ENCODE assay signal across 27 cellular contexts in genomic region chr9:6766606-6767005, GRCh38.
"Had no signal": no experiment of that assay in that cellular context is flagged by ENCODE, and none has a peak within 500 bp of the region (broad histone marks: within the 10 kb centered on the region; RNA-seq: fewer than 3 reads in every experiment).

No MANE protein-coding gene starts in this region.

- FAIRE-seq: colon, endothelial cell of umbilical vein had no signal

- H3K4me3 Mint-ChIP-seq: activated B cell treated with CpG ODN at 0.5 μM for 24 hours; activated CD4-positive, alpha-beta T cell treated with anti-CD3 and anti-CD28 coated beads for 36 hours; activated naive CD8-positive, alpha-beta T cell; central memory CD8-positive, alpha-beta T cell; mesothelial cell of epicardium; natural killer cell; stimulated activated effector memory CD8-positive, alpha-beta T cell treated with anti-CD3 and anti-CD28 coated beads, Interleukin-12 subunit alpha, Interleukin-12 subunit beta, amount 100 ng/mL, for 72 hours; stimulated activated naive CD8-positive, alpha-beta T cell treated with anti-CD3 and anti-CD28 coated beads, Interleukin-15, amount 100 ng/mL, for 72 hours; T-helper 1 cell treated with Interleukin-12 subunit alpha and Interleukin-12 subunit beta and Interleukin-4 antibody, amounts not matched to agents 30 μg/mL and 1 μg/mL, for 36 hours had no signal

- H3K27ac Mint-ChIP-seq: activated B cell treated with CpG ODN at 0.5 μM for 24 hours; activated CD4-positive, alpha-beta T cell treated with anti-CD3 and anti-CD28 coated beads for 36 hours; activated naive CD8-positive, alpha-beta T cell; mesothelial cell of epicardium; natural killer cell; stimulated activated effector memory CD8-positive, alpha-beta T cell treated with anti-CD3 and anti-CD28 coated beads, Interleukin-12 subunit alpha, Interleukin-12 subunit beta, amount 100 ng/mL, for 72 hours; stimulated activated naive CD8-positive, alpha-beta T cell treated with anti-CD3 and anti-CD28 coated beads, Interleukin-15, amount 100 ng/mL, for 72 hours; T-helper 1 cell treated with Interleukin-12 subunit alpha and Interleukin-12 subunit beta and Interleukin-4 antibody, amounts not matched to agents 30 μg/mL and 1 μg/mL, for 36 hours had no signal

- ATAC-seq: activated CD4-positive, alpha-beta T cell treated with anti-CD3 and anti-CD28 coated beads for 36 hours; esophagus mucosa; natural killer cell; right cardiac atrium; stimulated activated effector memory CD8-positive, alpha-beta T cell treated with anti-CD3 and anti-CD28 coated beads, Interleukin-12 subunit alpha, Interleukin-12 subunit beta, amount 100 ng/mL, for 72 hours; stimulated activated naive CD8-positive, alpha-beta T cell treated with anti-CD3 and anti-CD28 coated beads, Interleukin-15, amount 100 ng/mL, for 72 hours had no signal

- H3K36me3 Mint-ChIP-seq: mesothelial cell of epicardium, natural killer cell had no signal

- H2AFZ ChIP-seq: parathyroid adenoma had no signal

- H3K27ac ChIP-seq: adrenal gland, ascending aorta, left ventricle myocardium inferior, neutrophil, parathyroid adenoma, tibial artery had no signal

- H3K27me3 Mint-ChIP-seq: activated B cell treated with CpG ODN at 0.5 μM for 24 hours; activated CD4-positive, alpha-beta T cell treated with anti-CD3 and anti-CD28 coated beads for 36 hours; activated naive CD8-positive, alpha-beta T cell; central memory CD8-positive, alpha-beta T cell; stimulated activated naive CD8-positive, alpha-beta T cell treated with anti-CD3 and anti-CD28 coated beads, Interleukin-15, amount 100 ng/mL, for 72 hours had no signal

- H3K36me3 ChIP-seq: adrenal gland, ascending aorta, left ventricle myocardium inferior, neutrophil, tibial artery had no signal

- H3K9me3 ChIP-seq: adrenal gland, ascending aorta, left ventricle myocardium inferior, neutrophil, tibial artery had no signal

- H3K27me3 ChIP-seq: adrenal gland, ascending aorta, neutrophil, tibial artery had no signal

- H3K4me1 ChIP-seq: ascending aorta, parathyroid adenoma had no signal

- DNase-seq: activated B cell treated with CpG ODN at 0.5 μM for 24 hours; activated CD4-positive, alpha-beta T cell treated with anti-CD3 and anti-CD28 coated beads for 36 hours; activated CD4-positive, alpha-beta T cell treated with anti-CD3 and anti-CD28 coated beads, Interleukin-2, amount 50 U/mL, for 48 hours; activated gamma-delta T cell treated with Interleukin-2 at 50 U/mL for 16 hours; activated T-cell treated with anti-CD3 and anti-CD28 coated beads, Interleukin-2, amount 50 U/mL, for 1 hour; adrenal gland; effector memory CD4-positive, alpha-beta T cell; foreskin melanocyte; kidney glomerular epithelial cell; left ventricle myocardium inferior; natural killer cell; right cardiac atrium; stimulated activated CD4-positive, alpha-beta T cell treated with anti-CD3 and anti-CD28 coated beads, Interleukin-1b, Interleukin-23, amount 100 ng/mL, for 48 hours; stimulated activated naive CD8-positive, alpha-beta T cell treated with anti-CD3 and anti-CD28 coated beads, Interleukin-15, amount 100 ng/mL, for 72 hours; T1000; tibial artery had no signal

- H3K9me3 Mint-ChIP-seq: central memory CD8-positive, alpha-beta T cell had no signal

- H3K4me3 ChIP-seq: adrenal gland, ascending aorta, left ventricle myocardium inferior, tibial artery had no signal
